20 cellular contexts compared by ENCODE assay signal in genomic region chr13:99806671-99807070, GRCh38.
"Had no signal": no experiment of that assay in that cellular context is flagged by ENCODE, and none has a peak within 500 bp of the region (broad histone marks: within the 10 kb centered on the region; RNA-seq: fewer than 3 reads in every experiment).

No MANE protein-coding gene starts in this region.

- FAIRE-seq: TTC549 had no signal

- H3K4me3 ChIP-seq: cardiac muscle cell, gastrocnemius medialis, heart left ventricle, left ventricle myocardium inferior, thyroid gland had no signal

- DNase-seq: activated CD4-positive, alpha-beta memory T cell treated with anti-CD3 and anti-CD28 coated beads for 36 hours; activated CD4-positive, alpha-beta T cell treated with anti-CD3 and anti-CD28 coated beads for 36 hours; activated naive CD8-positive, alpha-beta T cell treated with anti-CD3 and anti-CD28 coated beads for 36 hours; activated T-cell treated with anti-CD3 and anti-CD28 coated beads for 4 hours; amniotic stem cell; gastrocnemius medialis; heart left ventricle; left ventricle myocardium inferior; mammary epithelial cell; midbrain; nephron progenitor cell; occipital lobe; retina; stimulated activated CD8-positive, alpha-beta memory T cell treated with anti-CD3 and anti-CD28 coated beads, Interleukin-4, amount 100 ng/mL, for 48 hours; stimulated activated naive CD4-positive, alpha-beta T cell; thyroid gland had no signal

- H3K9me3 ChIP-seq: gastrocnemius medialis, heart left ventricle, left ventricle myocardium inferior, thyroid gland had no signal

- H3K27me3 ChIP-seq: cardiac muscle cell, gastrocnemius medialis, heart left ventricle, thyroid gland had no signal

- H3K4me1 ChIP-seq: gastrocnemius medialis, heart left ventricle, left ventricle myocardium inferior, thyroid gland had no signal

- H3K27ac ChIP-seq: cardiac muscle cell, epithelial cell of prostate, gastrocnemius medialis, heart left ventricle, left ventricle myocardium inferior, thyroid gland had no signal

- ATAC-seq: activated CD4-positive, alpha-beta T cell treated with anti-CD3 and anti-CD28 coated beads for 36 hours; gastrocnemius medialis; heart left ventricle; WTC11 had no signal

- H3K36me3 ChIP-seq: cardiac muscle cell, gastrocnemius medialis, heart left ventricle, left ventricle myocardium inferior, thyroid gland had no signal
